1 cellular context compared by ENCODE assay signal in genomic region chr11:113613619-113614018, GRCh38.
TF ChIP-seq lines count a peak whose summit lies in the region.

No MANE protein-coding gene starts in this region.

TF ChIP-seq in K562, 482 proteins besides CTCF, POLR2A, EP300 and RAD21 (continued from another document and continues in another):
- TF ChIP-seq HEY1 (CRISPR knock-in tag; IDR thresholded peaks at IDR 0.05; ENCODE audit: borderline replicate concordance) (no peak), PYGO2 (tag; IDR thresholded peaks at IDR 0.05) (no peak), NCOA6 (IDR thresholded peaks at IDR 0.05) (no peak), CXXC5 (CRISPR knock-in tag; IDR thresholded peaks at IDR 0.05) (peak; percentile 50), SIX5 (IDR thresholded peaks at IDR 0.05; ENCODE audit: borderline replicate concordance in 1 of 2, insufficient read depth in 1 of 2, low read depth in 1 of 2, low read length in 2 of 2) (no peak), ZNF12 (CRISPR knock-in tag; IDR thresholded peaks at IDR 0.05) (no peak), ZNF23 (CRISPR knock-in tag; IDR thresholded peaks at IDR 0.05) (no peak), GTF2A2 (tag; IDR thresholded peaks at IDR 0.05) (no peak), POLR2H (tag; IDR thresholded peaks at IDR 0.05; ENCODE audit: low read depth) (0 out of 2 replicates have a peak, but pooled peaks have one; percentile 42), ZBTB26 (CRISPR knock-in tag; IDR thresholded peaks at IDR 0.05) (no peak), ZNF592 (IDR thresholded peaks at IDR 0.05) (peak; percentile 86), SAFB (IDR thresholded peaks at IDR 0.05; ENCODE audit: borderline replicate concordance, low read depth, low read length) (no peak), HOMEZ (CRISPR knock-in tag; IDR thresholded peaks at IDR 0.05) (no peak), CHD1 (IDR thresholded peaks at IDR 0.05; ENCODE audit: low read length) (no peak), XRCC5 (IDR thresholded peaks at IDR 0.05; ENCODE audit: low read depth, low read length) (no peak), SMARCB1 (IDR thresholded peaks at IDR 0.05; ENCODE audit: insufficient read length, low read depth) (no peak), ZNF584 (CRISPR knock-in tag; IDR thresholded peaks at IDR 0.05; ENCODE audit: low read depth) (0 out of 2 replicates have a peak, but pooled peaks have one; percentile 33), PRDM10 (IDR thresholded peaks at IDR 0.05; ENCODE audit: partially characterized antibody) (no peak), ZNF707 (CRISPR knock-in tag; conservative IDR thresholded peaks at IDR 0.05) (no peak), TAF9B (IDR thresholded peaks at IDR 0.05; ENCODE audit: partially characterized antibody) (no peak), LEF1 (IDR thresholded peaks at IDR 0.05) (no peak), ZBED1 (IDR thresholded peaks at IDR 0.05) (no peak), WHSC1 (IDR thresholded peaks at IDR 0.05; ENCODE audit: low read length) (no peak), TCF7 (IDR thresholded peaks at IDR 0.05; ENCODE audit: borderline replicate concordance) (no peak), MCM2 (IDR thresholded peaks at IDR 0.05; ENCODE audit: low read depth) (no peak), KDM4B (IDR thresholded peaks at IDR 0.05; ENCODE audit: borderline replicate concordance in 2 of 2, low read depth in 1 of 2) (no peak), ZNF830 (CRISPR knock-in tag; IDR thresholded peaks at IDR 0.05) (no peak), ZNF696 (CRISPR knock-in tag; conservative IDR thresholded peaks at IDR 0.05) (no peak), L3MBTL2 (IDR thresholded peaks at IDR 0.05) (peak; percentile 55; the same call in 1 of the 2 replicates), SRSF1 (IDR thresholded peaks at IDR 0.05; ENCODE audit: low read depth, low read length) (no peak), MAFK (IDR thresholded peaks at IDR 0.05; ENCODE audit: low read length) (no peak), CTBP1 (IDR thresholded peaks at IDR 0.05; ENCODE audit: borderline replicate concordance) (no peak)
- TF ChIP-seq, protein P1, sequence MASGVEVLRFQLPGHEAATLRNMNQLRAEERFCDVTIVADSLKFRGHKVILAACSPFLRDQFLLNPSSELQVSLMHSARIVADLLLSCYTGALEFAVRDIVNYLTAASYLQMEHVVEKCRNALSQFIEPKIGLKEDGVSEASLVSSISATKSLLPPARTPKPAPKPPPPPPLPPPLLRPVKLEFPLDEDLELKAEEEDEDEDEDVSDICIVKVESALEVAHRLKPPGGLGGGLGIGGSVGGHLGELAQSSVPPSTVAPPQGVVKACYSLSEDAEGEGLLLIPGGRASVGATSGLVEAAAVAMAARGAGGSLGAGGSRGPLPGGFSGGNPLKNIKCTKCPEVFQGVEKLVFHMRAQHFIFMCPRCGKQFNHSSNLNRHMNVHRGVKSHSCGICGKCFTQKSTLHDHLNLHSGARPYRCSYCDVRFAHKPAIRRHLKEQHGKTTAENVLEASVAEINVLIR (CRISPR knock-in tag; IDR thresholded peaks at IDR 0.05), result no peak
- TF ChIP-seq, protein P2, sequence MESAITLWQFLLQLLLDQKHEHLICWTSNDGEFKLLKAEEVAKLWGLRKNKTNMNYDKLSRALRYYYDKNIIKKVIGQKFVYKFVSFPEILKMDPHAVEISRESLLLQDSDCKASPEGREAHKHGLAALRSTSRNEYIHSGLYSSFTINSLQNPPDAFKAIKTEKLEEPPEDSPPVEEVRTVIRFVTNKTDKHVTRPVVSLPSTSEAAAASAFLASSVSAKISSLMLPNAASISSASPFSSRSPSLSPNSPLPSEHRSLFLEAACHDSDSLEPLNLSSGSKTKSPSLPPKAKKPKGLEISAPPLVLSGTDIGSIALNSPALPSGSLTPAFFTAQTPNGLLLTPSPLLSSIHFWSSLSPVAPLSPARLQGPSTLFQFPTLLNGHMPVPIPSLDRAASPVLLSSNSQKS (CRISPR knock-in tag; IDR thresholded peaks at IDR 0.05), result no peak
- TF ChIP-seq, protein P3, sequence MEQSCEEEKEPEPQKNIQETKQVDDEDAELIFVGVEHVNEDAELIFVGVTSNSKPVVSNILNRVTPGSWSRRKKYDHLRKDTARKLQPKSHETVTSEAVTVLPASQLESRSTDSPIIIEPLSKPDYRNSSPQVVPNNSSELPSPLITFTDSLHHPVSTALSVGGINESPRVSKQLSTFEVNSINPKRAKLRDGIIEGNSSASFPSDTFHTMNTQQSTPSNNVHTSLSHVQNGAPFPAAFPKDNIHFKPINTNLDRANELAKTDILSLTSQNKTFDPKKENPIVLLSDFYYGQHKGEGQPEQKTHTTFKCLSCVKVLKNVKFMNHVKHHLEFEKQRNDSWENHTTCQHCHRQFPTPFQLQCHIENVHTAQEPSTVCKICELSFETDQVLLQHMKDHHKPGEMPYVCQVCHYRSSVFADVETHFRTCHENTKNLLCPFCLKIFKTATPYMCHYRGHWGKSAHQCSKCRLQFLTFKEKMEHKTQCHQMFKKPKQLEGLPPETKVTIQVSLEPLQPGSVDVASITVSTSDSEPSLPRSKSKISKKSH (CRISPR knock-in tag; IDR thresholded peaks at IDR 0.05), result no peak
- TF ChIP-seq, protein P4, sequence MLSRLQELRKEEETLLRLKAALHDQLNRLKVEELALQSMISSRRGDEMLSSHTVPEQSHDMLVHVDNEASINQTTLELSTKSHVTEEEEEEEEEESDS (CRISPR knock-in tag; IDR thresholded peaks at IDR 0.05), result no peak
- TF ChIP-seq, protein P5, sequence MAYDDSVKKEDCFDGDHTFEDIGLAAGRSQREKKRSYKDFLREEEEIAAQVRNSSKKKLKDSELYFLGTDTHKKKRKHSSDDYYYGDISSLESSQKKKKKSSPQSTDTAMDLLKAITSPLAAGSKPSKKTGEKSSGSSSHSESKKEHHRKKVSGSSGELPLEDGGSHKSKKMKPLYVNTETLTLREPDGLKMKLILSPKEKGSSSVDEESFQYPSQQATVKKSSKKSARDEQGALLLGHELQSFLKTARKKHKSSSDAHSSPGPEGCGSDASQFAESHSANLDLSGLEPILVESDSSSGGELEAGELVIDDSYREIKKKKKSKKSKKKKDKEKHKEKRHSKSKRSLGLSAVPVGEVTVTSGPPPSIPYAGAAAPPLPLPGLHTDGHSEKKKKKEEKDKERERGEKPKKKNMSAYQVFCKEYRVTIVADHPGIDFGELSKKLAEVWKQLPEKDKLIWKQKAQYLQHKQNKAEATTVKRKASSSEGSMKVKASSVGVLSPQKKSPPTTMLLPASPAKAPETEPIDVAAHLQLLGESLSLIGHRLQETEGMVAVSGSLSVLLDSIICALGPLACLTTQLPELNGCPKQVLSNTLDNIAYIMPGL (CRISPR knock-in tag; IDR thresholded peaks at IDR 0.05), result no peak
- TF ChIP-seq, protein P6, sequence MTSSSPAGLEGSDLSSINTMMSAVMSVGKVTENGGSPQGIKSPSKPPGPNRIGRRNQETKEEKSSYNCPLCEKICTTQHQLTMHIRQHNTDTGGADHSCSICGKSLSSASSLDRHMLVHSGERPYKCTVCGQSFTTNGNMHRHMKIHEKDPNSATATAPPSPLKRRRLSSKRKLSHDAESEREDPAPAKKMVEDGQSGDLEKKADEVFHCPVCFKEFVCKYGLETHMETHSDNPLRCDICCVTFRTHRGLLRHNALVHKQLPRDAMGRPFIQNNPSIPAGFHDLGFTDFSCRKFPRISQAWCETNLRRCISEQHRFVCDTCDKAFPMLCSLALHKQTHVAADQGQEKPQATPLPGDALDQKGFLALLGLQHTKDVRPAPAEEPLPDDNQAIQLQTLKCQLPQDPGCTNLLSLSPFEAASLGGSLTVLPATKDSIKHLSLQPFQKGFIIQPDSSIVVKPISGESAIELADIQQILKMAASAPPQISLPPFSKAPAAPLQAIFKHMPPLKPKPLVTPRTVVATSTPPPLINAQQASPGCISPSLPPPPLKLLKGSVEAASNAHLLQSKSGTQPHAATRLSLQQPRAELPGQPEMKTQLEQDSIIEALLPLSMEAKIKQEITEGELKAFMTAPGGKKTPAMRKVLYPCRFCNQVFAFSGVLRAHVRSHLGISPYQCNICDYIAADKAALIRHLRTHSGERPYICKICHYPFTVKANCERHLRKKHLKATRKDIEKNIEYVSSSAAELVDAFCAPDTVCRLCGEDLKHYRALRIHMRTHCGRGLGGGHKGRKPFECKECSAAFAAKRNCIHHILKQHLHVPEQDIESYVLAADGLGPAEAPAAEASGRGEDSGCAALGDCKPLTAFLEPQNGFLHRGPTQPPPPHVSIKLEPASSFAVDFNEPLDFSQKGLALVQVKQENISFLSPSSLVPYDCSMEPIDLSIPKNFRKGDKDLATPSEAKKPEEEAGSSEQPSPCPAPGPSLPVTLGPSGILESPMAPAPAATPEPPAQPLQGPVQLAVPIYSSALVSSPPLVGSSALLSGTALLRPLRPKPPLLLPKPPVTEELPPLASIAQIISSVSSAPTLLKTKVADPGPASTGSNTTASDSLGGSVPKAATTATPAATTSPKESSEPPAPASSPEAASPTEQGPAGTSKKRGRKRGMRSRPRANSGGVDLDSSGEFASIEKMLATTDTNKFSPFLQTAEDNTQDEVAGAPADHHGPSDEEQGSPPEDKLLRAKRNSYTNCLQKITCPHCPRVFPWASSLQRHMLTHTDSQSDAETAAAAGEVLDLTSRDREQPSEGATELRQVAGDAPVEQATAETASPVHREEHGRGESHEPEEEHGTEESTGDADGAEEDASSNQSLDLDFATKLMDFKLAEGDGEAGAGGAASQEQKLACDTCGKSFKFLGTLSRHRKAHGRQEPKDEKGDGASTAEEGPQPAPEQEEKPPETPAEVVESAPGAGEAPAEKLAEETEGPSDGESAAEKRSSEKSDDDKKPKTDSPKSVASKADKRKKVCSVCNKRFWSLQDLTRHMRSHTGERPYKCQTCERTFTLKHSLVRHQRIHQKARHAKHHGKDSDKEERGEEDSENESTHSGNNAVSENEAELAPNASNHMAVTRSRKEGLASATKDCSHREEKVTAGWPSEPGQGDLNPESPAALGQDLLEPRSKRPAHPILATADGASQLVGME (CRISPR knock-in tag; IDR thresholded peaks at IDR 0.05), result no peak
